ENCODE assay signal across 9 cellular contexts in genomic region chr22:24930678-24931077, GRCh38. TPM values are rescaled to one million over a fixed set of nuclear protein-coding genes. Genes with fewer than 3 reads are reported as not detected.
"Had no signal": no experiment of that assay in that cellular context is flagged by ENCODE, and none has a peak within 500 bp of the region (broad histone marks: within the 10 kb centered on the region; RNA-seq: fewer than 3 reads in every experiment).

No MANE protein-coding gene starts in this region.

- H3K4me2 ChIP-seq: KMS-11 had no signal

- H3K27ac ChIP-seq: HL-60, KMS-11 had no signal

- ATAC-seq: HepG2, K562 had no signal

- FAIRE-seq: HepG2, HTR-8/SVneo, K562 had no signal

- H3K4me3 ChIP-seq: K562 had no signal

- DNase-seq: IMR-90, KBM-7, KG1 had no signal

- H3K9ac ChIP-seq: KMS-11 had no signal

RNA-seq across cellular contexts. Expression of gene LHFPL7, which starts 15.8 kb away (rescaled TPM):
- polyA plus RNA-seq: HepG2, IgD-negative memory B cell, IMR-90, K562 had no signal

RNA-seq across cellular contexts. Expression of gene KIAA1671, which starts 21.8 kb away (rescaled TPM):
- polyA plus RNA-seq: IgD-negative memory B cell had no signal
